13 cellular contexts compared by ENCODE assay signal in genomic region chr18:46152436-46152807, GRCh38. TPM values are rescaled to one million over a fixed set of nuclear protein-coding genes. Genes with fewer than 3 reads are reported as not detected.
DNase-seq lines count a peak whose midpoint lies in the region; ATAC-seq and TF ChIP-seq lines count a peak whose summit lies in the region.
"Had no signal": no experiment of that assay in that cellular context is flagged by ENCODE, and none has a peak within 500 bp of the region (broad histone marks: within the 10 kb centered on the region; RNA-seq: fewer than 3 reads in every experiment).

No MANE protein-coding gene starts in this region.

- peak overlapping the region; percentile 15 to 59 for H3K27ac ChIP-seq in testis

- H3K27ac Mint-ChIP-seq in activated CD8-positive, alpha-beta T cell treated with anti-CD3 and anti-CD28 coated beads, Interleukin-2, amount 10 ng/mL, durations not matched to agents 7 days and 5 days: peak overlapping the region; percentile 26
- no peak overlapping the region for H3K27ac Mint-ChIP-seq in activated CD8-positive, alpha-beta T cell treated with anti-CD3 and anti-CD28 coated beads for 36 hours

- TF ChIP-seq CTCF in activated CD8-positive, alpha-beta T cell treated with anti-CD3 and anti-CD28 coated beads for 36 hours (IDR thresholded peaks at IDR 0.05): no peak
- no peak for TF ChIP-seq CTCF in testis (IDR thresholded peaks at IDR 0.05)

- peaks cover 18% of the 10 kb centered on the region for H3K4me1 ChIP-seq in testis
- H3K4me1 ChIP-seq: BE2C had no signal

- no peak for TF ChIP-seq POLR2A in testis (IDR thresholded peaks at IDR 0.05)

- H3K27me3 Mint-ChIP-seq in activated CD8-positive, alpha-beta T cell treated with anti-CD3 and anti-CD28 coated beads, Interleukin-2, amount 10 ng/mL, durations not matched to agents 7 days and 5 days (ENCODE audit: low read depth): no peaks in the 10 kb centered on the region
- no peaks in the 10 kb centered on the region for H3K27me3 Mint-ChIP-seq in activated CD8-positive, alpha-beta T cell treated with anti-CD3 and anti-CD28 coated beads for 36 hours

- CTCF ChIA-PET in activated CD8-positive, alpha-beta T cell treated with anti-CD3 and anti-CD28 coated beads, Interleukin-2, amount 10 ng/mL, durations not matched to agents 7 days and 5 days (lab: Charles Lee): interaction anchor here (1.0 to 15.4 kb wide), 4 partner anchors 21 to 505 kb away, joined by 4 to 219 read pairs (median 22); partner anchors contain the start of gene LOXHD1
- CTCF ChIA-PET in activated CD8-positive, alpha-beta T cell treated with anti-CD3 and anti-CD28 coated beads for 36 hours (lab: Charles Lee): interaction anchor here (0.7 to 5.9 kb wide), 5 partner anchors 13 to 506 kb away, joined by 3 to 47 read pairs (median 4); a partner anchor contains a TSS

- 63 to 65% methylated on average over 6 to 7 of the region's 7 CpGs for WGBS in testis, 2 donors

- H3K4me3 Mint-ChIP-seq in activated CD8-positive, alpha-beta T cell treated with anti-CD3 and anti-CD28 coated beads, Interleukin-2, amount 10 ng/mL, durations not matched to agents 7 days and 5 days: no peak overlapping the region
- no peak overlapping the region for H3K4me3 Mint-ChIP-seq in activated CD8-positive, alpha-beta T cell treated with anti-CD3 and anti-CD28 coated beads for 36 hours

- peaks cover 86% of the 10 kb centered on the region for H3K4me1 Mint-ChIP-seq in activated CD8-positive, alpha-beta T cell treated with anti-CD3 and anti-CD28 coated beads, Interleukin-2, amount 10 ng/mL, durations not matched to agents 7 days and 5 days (ENCODE audit: low read depth)
- H3K4me1 Mint-ChIP-seq in activated CD8-positive, alpha-beta T cell treated with anti-CD3 and anti-CD28 coated beads for 36 hours (ENCODE audit: low read depth): peaks cover 63% of the 10 kb centered on the region

- H3K36me3 Mint-ChIP-seq in activated CD8-positive, alpha-beta T cell treated with anti-CD3 and anti-CD28 coated beads, Interleukin-2, amount 10 ng/mL, durations not matched to agents 7 days and 5 days (ENCODE audit: low read depth): peaks cover 22% of the 10 kb centered on the region
- H3K36me3 Mint-ChIP-seq in activated CD8-positive, alpha-beta T cell treated with anti-CD3 and anti-CD28 coated beads for 36 hours (ENCODE audit: low read depth): peaks cover 2% of the 10 kb centered on the region

- no peak overlapping the region for H3K4me3 ChIP-seq in testis

- H3K9me3 ChIP-seq in testis: no peaks in the 10 kb centered on the region
- H3K9me3 ChIP-seq: BE2C had no signal

- H3K36me3 ChIP-seq in testis (ENCODE audit: low read depth, missing control alignments): no peaks in the 10 kb centered on the region
- H3K36me3 ChIP-seq: BE2C had no signal

- no peaks in the 10 kb centered on the region for H3K27me3 ChIP-seq in testis
- H3K27me3 ChIP-seq: BE2C had no signal

- peaks cover 9% of the 10 kb centered on the region for H3K9me3 Mint-ChIP-seq in activated CD8-positive, alpha-beta T cell treated with anti-CD3 and anti-CD28 coated beads, Interleukin-2, amount 10 ng/mL, durations not matched to agents 7 days and 5 days (ENCODE audit: insufficient read depth)
- H3K9me3 Mint-ChIP-seq in activated CD8-positive, alpha-beta T cell treated with anti-CD3 and anti-CD28 coated beads for 36 hours: no peaks in the 10 kb centered on the region

- ATAC-seq in activated CD8-positive, alpha-beta T cell treated with anti-CD3 and anti-CD28 coated beads, Interleukin-2, amount 10 ng/mL, durations not matched to agents 7 days and 5 days: no peak
- no peak for ATAC-seq in activated CD8-positive, alpha-beta T cell treated with anti-CD3 and anti-CD28 coated beads for 36 hours
- no peak for ATAC-seq in HG03469 (IDR thresholded peaks at IDR 0.05; ENCODE audit: unreplicated experiment)
- no peak for ATAC-seq in GM18909 (IDR thresholded peaks at IDR 0.05; ENCODE audit: poor library complexity, unreplicated experiment)

- POLR2A ChIA-PET in activated CD8-positive, alpha-beta T cell treated with anti-CD3 and anti-CD28 coated beads, Interleukin-2, amount 10 ng/mL, durations not matched to agents 7 days and 5 days (lab: Charles Lee): interaction anchor here (0.8 kb wide), 1 partner anchor 21 kb away, joined by 4 read pairs; a partner anchor contains a TSS
- POLR2A ChIA-PET in activated CD8-positive, alpha-beta T cell treated with anti-CD3 and anti-CD28 coated beads for 36 hours (lab: Charles Lee): interaction anchor here (1.1 to 1.2 kb wide), 2 partner anchors 13 to 23 kb away, joined by 3 read pairs; no protein-coding TSS in a partner anchor

- intact Hi-C loops in activated CD8-positive, alpha-beta T cell treated with anti-CD3 and anti-CD28 coated beads for 36 hours (cut with micrococcal nuclease): loop anchor here (10.0 kb wide), 1 partner anchor 62 kb away; no protein-coding TSS in a partner anchor
- intact Hi-C loops in testis (cut with DNase I; ENCODE audit: low total_unique reads): no loop called here

- no peak for DNase-seq in activated CD8-positive, alpha-beta T cell treated with anti-CD3 and anti-CD28 coated beads, Interleukin-2, amount 10 ng/mL, durations not matched to agents 7 days and 5 days
- no peak for DNase-seq in activated CD8-positive, alpha-beta T cell treated with anti-CD3 and anti-CD28 coated beads for 36 hours
- peak; percentile 18 for DNase-seq in SHP77 treated with DMSO at 0.1 percent for 48 hours (lab: John Stamatoyannopoulos, UW)
- peak; percentile 23 for DNase-seq in fibroblast of the conjunctiva (ENCODE audit: low read depth)
- DNase-seq in testis: peak; percentile 62
- no peak for DNase-seq in NCI-H146 (lab: John Stamatoyannopoulos, UW)
- DNase-seq: activated CD8-positive, alpha-beta memory T cell treated with anti-CD3 and anti-CD28 coated beads, Interleukin-2, amount 50 U/mL, for 4 hours; midbrain; NCI-H748 treated with DMSO at 0.1 percent for 48 hours; stimulated activated CD4-positive, alpha-beta T cell treated with anti-CD3 and anti-CD28 coated beads, Interleukin-2, amount 100 ng/mL, for 48 hours had no signal

RNA-seq across cellular contexts. Expression of gene HAUS1, which starts 48.2 kb away (rescaled TPM):
- 10 to 100 TPM; 63.7 to 65.9 TPM for total RNA-seq in activated CD8-positive, alpha-beta T cell treated with anti-CD3 and anti-CD28 coated beads, Interleukin-2, amount 10 ng/mL, durations not matched to agents 7 days and 5 days
- total RNA-seq in activated CD8-positive, alpha-beta T cell treated with anti-CD3 and anti-CD28 coated beads for 36 hours: 10 to 100 TPM; 57.9 to 61.0 TPM
- total RNA-seq in testis: 10 to 100 TPM; 20.5 to 31.1 TPM
- 25.0 TPM for polyA plus RNA-seq in testis (ENCODE audit: insufficient read depth, low read depth, low replicate concordance)

RNA-seq across cellular contexts. Expression of gene ATP5F1A, which starts 54.3 kb away (rescaled TPM):
- total RNA-seq in activated CD8-positive, alpha-beta T cell treated with anti-CD3 and anti-CD28 coated beads, Interleukin-2, amount 10 ng/mL, durations not matched to agents 7 days and 5 days: 100 to 1,000 TPM; 377 to 385 TPM
- total RNA-seq in activated CD8-positive, alpha-beta T cell treated with anti-CD3 and anti-CD28 coated beads for 36 hours: 100 to 1,000 TPM; 476 to 489 TPM
- total RNA-seq in testis: 100 to 1,000 TPM; 479 to 592 TPM
- polyA plus RNA-seq in testis (ENCODE audit: insufficient read depth, low read depth, low replicate concordance): 430 TPM

Comparison
In these comparisons a context has a peak if more than half of its experiments do, and no peak if none do; other contexts are left out.
1. DNase-seq: peak in SHP77 treated with DMSO at 0.1 percent for 48 hours (single experiment), fibroblast of the conjunctiva (single experiment) and testis (single experiment); none in activated CD8-positive, alpha-beta T cell treated with anti-CD3 and anti-CD28 coated beads, Interleukin-2, amount 10 ng/mL, durations not matched to agents 7 days and 5 days (single experiment), activated CD8-positive, alpha-beta T cell treated with anti-CD3 and anti-CD28 coated beads for 36 hours (single experiment) and NCI-H146 (single experiment).